In the genomic region with DNA sequence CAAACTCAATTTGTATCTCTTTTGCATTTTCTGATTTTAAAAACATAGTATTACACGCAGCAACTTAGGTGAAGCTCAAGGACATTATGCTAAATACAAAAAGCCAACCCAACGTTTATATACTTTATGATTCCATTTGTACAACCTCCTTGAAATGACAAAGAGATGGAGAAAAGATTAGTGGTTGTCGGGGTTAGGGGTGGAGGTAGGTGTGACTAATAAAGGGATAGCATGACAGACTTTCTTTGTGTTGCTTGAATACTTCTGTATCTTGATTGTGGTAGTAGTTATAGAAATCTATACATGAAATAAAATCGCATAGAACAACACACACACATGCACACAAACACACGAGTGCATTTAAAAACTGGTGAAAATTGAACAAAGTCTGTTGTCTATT, we compare ENCODE assay signal across 2 cellular contexts.
TF ChIP-seq lines count a peak whose summit lies in the region.

No MANE protein-coding gene starts in this region.

TF ChIP-seq in GM12878, 131 proteins besides CTCF, POLR2A, EP300 and RAD21:
- TF ChIP-seq MEF2A (IDR thresholded peaks at IDR 0.05; ENCODE audit: insufficient read depth, low read depth, low read length) (no peak), SMC3 (IDR thresholded peaks at IDR 0.05; ENCODE audit: borderline replicate concordance, low read length) (no peak), POLR2AphosphoS2 (IDR thresholded peaks at IDR 0.05; ENCODE audit: low read depth, low read length) (no peak), MTA2 (IDR thresholded peaks at IDR 0.05; ENCODE audit: low read depth) (no peak), GABPA (IDR thresholded peaks at IDR 0.05; ENCODE audit: low read depth) (no peak), POU2F2 (IDR thresholded peaks at IDR 0.05; ENCODE audit: borderline replicate concordance, low read depth, low read length) (no peak), TARDBP (IDR thresholded peaks at IDR 0.05; ENCODE audit: borderline replicate concordance) (no peak)
- TF ChIP-seq, protein P1, sequence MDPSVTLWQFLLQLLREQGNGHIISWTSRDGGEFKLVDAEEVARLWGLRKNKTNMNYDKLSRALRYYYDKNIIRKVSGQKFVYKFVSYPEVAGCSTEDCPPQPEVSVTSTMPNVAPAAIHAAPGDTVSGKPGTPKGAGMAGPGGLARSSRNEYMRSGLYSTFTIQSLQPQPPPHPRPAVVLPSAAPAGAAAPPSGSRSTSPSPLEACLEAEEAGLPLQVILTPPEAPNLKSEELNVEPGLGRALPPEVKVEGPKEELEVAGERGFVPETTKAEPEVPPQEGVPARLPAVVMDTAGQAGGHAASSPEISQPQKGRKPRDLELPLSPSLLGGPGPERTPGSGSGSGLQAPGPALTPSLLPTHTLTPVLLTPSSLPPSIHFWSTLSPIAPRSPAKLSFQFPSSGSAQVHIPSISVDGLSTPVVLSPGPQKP (IDR thresholded peaks at IDR 0.05; ENCODE audit: low read depth, low read length) = no peak

TF ChIP-seq in H1, 55 proteins besides CTCF, POLR2A, EP300 and RAD21:
- TF ChIP-seq PHF8 (conservative IDR thresholded peaks at IDR 0.05; ENCODE audit: low read depth, low read length) (no peak), SP2 (IDR thresholded peaks at IDR 0.05; ENCODE audit: low read length) (no peak), EZH2 (IDR thresholded peaks at IDR 0.05; ENCODE audit: low read depth, low read length, severe bottlenecking) (no peak), KDM1A (IDR thresholded peaks at IDR 0.05; ENCODE audit: borderline replicate concordance, low read length) (no peak), HDAC2 (IDR thresholded peaks at IDR 0.05; ENCODE audit: borderline replicate concordance in 1 of 2, low read depth in 2 of 2, low read length in 2 of 2) (no peak), CHD1 (IDR thresholded peaks at IDR 0.05; ENCODE audit: low read depth, low read length) (no peak), CBX8 (IDR thresholded peaks at IDR 0.05; ENCODE audit: borderline replicate concordance, low read depth, low read length) (no peak), TBP (IDR thresholded peaks at IDR 0.05; ENCODE audit: low read depth, low read length) (no peak), CBX5 (IDR thresholded peaks at IDR 0.05; ENCODE audit: low read depth, low read length) (no peak), TCF12 (IDR thresholded peaks at IDR 0.05; ENCODE audit: low read depth, low read length) (no peak), SIN3A (conservative IDR thresholded peaks at IDR 0.05 in 1 of 2, IDR thresholded peaks at IDR 0.05 in 1 of 2; ENCODE audit: low read depth in 1 of 2, low read length in 2 of 2) (no peak), RFX5 (IDR thresholded peaks at IDR 0.05; ENCODE audit: borderline replicate concordance, low read depth, low read length) (no peak), SIRT6 (IDR thresholded peaks at IDR 0.05; ENCODE audit: low read length) (no peak), RBBP5 (IDR thresholded peaks at IDR 0.05; ENCODE audit: borderline replicate concordance, low read depth, low read length) (no peak), KDM4A (IDR thresholded peaks at IDR 0.05; ENCODE audit: low read depth, low read length, severe bottlenecking) (no peak), SP1 (IDR thresholded peaks at IDR 0.05; ENCODE audit: low read depth, low read length) (no peak), TEAD4 (IDR thresholded peaks at IDR 0.05; ENCODE audit: low read depth, low read length) (no peak), SUZ12 (IDR thresholded peaks at IDR 0.05; ENCODE audit: low read length) (no peak), GABPA (IDR thresholded peaks at IDR 0.05; ENCODE audit: borderline replicate concordance, insufficient read depth, low read length) (no peak)
- TF ChIP-seq, protein P2, sequence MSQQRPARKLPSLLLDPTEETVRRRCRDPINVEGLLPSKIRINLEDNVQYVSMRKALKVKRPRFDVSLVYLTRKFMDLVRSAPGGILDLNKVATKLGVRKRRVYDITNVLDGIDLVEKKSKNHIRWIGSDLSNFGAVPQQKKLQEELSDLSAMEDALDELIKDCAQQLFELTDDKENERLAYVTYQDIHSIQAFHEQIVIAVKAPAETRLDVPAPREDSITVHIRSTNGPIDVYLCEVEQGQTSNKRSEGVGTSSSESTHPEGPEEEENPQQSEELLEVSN (IDR thresholded peaks at IDR 0.05) = no peak
